Comparison of ENCODE assay signal across 8 cellular contexts in genomic region chr20:42483694-42484303, GRCh38.
DNase-seq lines count a peak whose midpoint lies in the region; ATAC-seq lines count a peak whose summit lies in the region.

No MANE protein-coding gene starts in this region.

- H3K79me2 ChIP-seq in Karpas-422 (ENCODE audit: low read length): no peaks in the 10 kb centered on the region

- H2AFZ ChIP-seq in Karpas-422 (ENCODE audit: low read length): no peak overlapping the region

- CTCF ChIA-PET in activated CD4-positive, alpha-beta T cell treated with anti-CD3 and anti-CD28 coated beads for 36 hours (lab: Charles Lee): interaction anchor here (0.6 kb wide), 1 partner anchor 937 kb away, joined by 3 read pairs; no protein-coding TSS in a partner anchor

- peak; percentile 40 for DNase-seq in activated CD4-positive, alpha-beta T cell treated with anti-CD3 and anti-CD28 coated beads for 36 hours
- DNase-seq in activated CD4-positive, alpha-beta T cell treated with anti-CD3 and anti-CD28 coated beads for 1 hour: no peak
- peak; percentile 91 for DNase-seq in Karpas-422
- DNase-seq in pons (ENCODE audit: low spot score): peak; percentile 10
- DNase-seq in activated gamma-delta T cell (lab: John Stamatoyannopoulos, UW): no peak
- DNase-seq in cerebellum (ENCODE audit: low spot score): no peak

- no peaks in the 10 kb centered on the region for H3K27me3 ChIP-seq in Karpas-422 (ENCODE audit: low read length)

- no peaks in the 10 kb centered on the region for H3K36me3 ChIP-seq in Karpas-422 (ENCODE audit: insufficient read depth, low read length)

- H3K27me3 Mint-ChIP-seq in activated CD4-positive, alpha-beta T cell treated with anti-CD3 and anti-CD28 coated beads for 36 hours: no peaks in the 10 kb centered on the region
- no peaks in the 10 kb centered on the region for H3K27me3 Mint-ChIP-seq in dendritic cell treated with granulocyte-macrophage colony-stimulating factor and Interleukin-4, amounts not matched to agents 40 ng/mL and 50 ng/mL, for 4 days

- H3K4me3 Mint-ChIP-seq in activated CD4-positive, alpha-beta T cell treated with anti-CD3 and anti-CD28 coated beads for 36 hours: no peak overlapping the region
- no peak overlapping the region for H3K4me3 Mint-ChIP-seq in dendritic cell treated with granulocyte-macrophage colony-stimulating factor and Interleukin-4, amounts not matched to agents 40 ng/mL and 50 ng/mL, for 4 days

- no peaks in the 10 kb centered on the region; the same call in 1 of the 2 replicates for H4K20me1 ChIP-seq in Karpas-422 (ENCODE audit: insufficient read depth, low read depth, low read length)

- POLR2A ChIA-PET in activated CD4-positive, alpha-beta T cell treated with anti-CD3 and anti-CD28 coated beads for 36 hours (lab: Charles Lee): no interaction called here

- no peaks in the 10 kb centered on the region for H3K9me3 ChIP-seq in Karpas-422 (ENCODE audit: low read length)

- no peak overlapping the region for H3K9ac ChIP-seq in Karpas-422 (ENCODE audit: low read length)

- no peaks in the 10 kb centered on the region for H3K9me3 Mint-ChIP-seq in activated CD4-positive, alpha-beta T cell treated with anti-CD3 and anti-CD28 coated beads for 36 hours (ENCODE audit: low read depth)
- peaks cover 9% of the 10 kb centered on the region for H3K9me3 Mint-ChIP-seq in dendritic cell treated with granulocyte-macrophage colony-stimulating factor and Interleukin-4, amounts not matched to agents 40 ng/mL and 50 ng/mL, for 4 days

- H3K27ac ChIP-seq in Karpas-422 (ENCODE audit: low read length): no peak overlapping the region

- no peaks in the 10 kb centered on the region for H3K9me2 ChIP-seq in Karpas-422 (replicated peaks; ENCODE audit: insufficient read depth, low read length)

- ATAC-seq in activated CD4-positive, alpha-beta T cell treated with anti-CD3 and anti-CD28 coated beads for 36 hours: no peak
- no peak for ATAC-seq in GM21825 (IDR thresholded peaks at IDR 0.05; ENCODE audit: unreplicated experiment)

- H3K4me1 ChIP-seq in Karpas-422 (ENCODE audit: low read length): peaks cover 17% of the 10 kb centered on the region

- no peaks in the 10 kb centered on the region for H3K4me1 Mint-ChIP-seq in activated CD4-positive, alpha-beta T cell treated with anti-CD3 and anti-CD28 coated beads for 36 hours
- peaks cover 50% of the 10 kb centered on the region for H3K4me1 Mint-ChIP-seq in dendritic cell treated with granulocyte-macrophage colony-stimulating factor and Interleukin-4, amounts not matched to agents 40 ng/mL and 50 ng/mL, for 4 days (ENCODE audit: low read depth)

- H3K27ac Mint-ChIP-seq in activated CD4-positive, alpha-beta T cell treated with anti-CD3 and anti-CD28 coated beads for 36 hours: no peak overlapping the region
- H3K27ac Mint-ChIP-seq in dendritic cell treated with granulocyte-macrophage colony-stimulating factor and Interleukin-4, amounts not matched to agents 40 ng/mL and 50 ng/mL, for 4 days: peak overlapping the region; percentile 83

- no peak overlapping the region for H3K4me3 ChIP-seq in Karpas-422 (ENCODE audit: low read length)

- H3K36me3 Mint-ChIP-seq in activated CD4-positive, alpha-beta T cell treated with anti-CD3 and anti-CD28 coated beads for 36 hours (ENCODE audit: low read depth): no peaks in the 10 kb centered on the region
- no peaks in the 10 kb centered on the region for H3K36me3 Mint-ChIP-seq in dendritic cell treated with granulocyte-macrophage colony-stimulating factor and Interleukin-4, amounts not matched to agents 40 ng/mL and 50 ng/mL, for 4 days (ENCODE audit: low read depth)

- no peak overlapping the region for H3K4me2 ChIP-seq in Karpas-422 (ENCODE audit: low read depth, low read length, poor library complexity, severe bottlenecking)

- intact Hi-C loops in activated CD4-positive, alpha-beta T cell treated with anti-CD3 and anti-CD28 coated beads for 36 hours (cut with DNase I, micrococcal nuclease): no loop called here
- intact Hi-C loops in dendritic cell treated with granulocyte-macrophage colony-stimulating factor and Interleukin-4, amounts not matched to agents 40 ng/mL and 50 ng/mL, for 4 days (cut with micrococcal nuclease): no loop called here

Comparison
In these comparisons a context has a peak if more than half of its experiments do, and no peak if none do; other contexts are left out.
1. DNase-seq: peak in activated CD4-positive, alpha-beta T cell treated with anti-CD3 and anti-CD28 coated beads for 36 hours (single experiment), Karpas-422 (single experiment) and pons (single experiment); none in activated CD4-positive, alpha-beta T cell treated with anti-CD3 and anti-CD28 coated beads for 1 hour (single experiment), activated gamma-delta T cell (single experiment) and cerebellum (single experiment).